ENCODE assay signal across 8 cellular contexts in the genomic region with DNA sequence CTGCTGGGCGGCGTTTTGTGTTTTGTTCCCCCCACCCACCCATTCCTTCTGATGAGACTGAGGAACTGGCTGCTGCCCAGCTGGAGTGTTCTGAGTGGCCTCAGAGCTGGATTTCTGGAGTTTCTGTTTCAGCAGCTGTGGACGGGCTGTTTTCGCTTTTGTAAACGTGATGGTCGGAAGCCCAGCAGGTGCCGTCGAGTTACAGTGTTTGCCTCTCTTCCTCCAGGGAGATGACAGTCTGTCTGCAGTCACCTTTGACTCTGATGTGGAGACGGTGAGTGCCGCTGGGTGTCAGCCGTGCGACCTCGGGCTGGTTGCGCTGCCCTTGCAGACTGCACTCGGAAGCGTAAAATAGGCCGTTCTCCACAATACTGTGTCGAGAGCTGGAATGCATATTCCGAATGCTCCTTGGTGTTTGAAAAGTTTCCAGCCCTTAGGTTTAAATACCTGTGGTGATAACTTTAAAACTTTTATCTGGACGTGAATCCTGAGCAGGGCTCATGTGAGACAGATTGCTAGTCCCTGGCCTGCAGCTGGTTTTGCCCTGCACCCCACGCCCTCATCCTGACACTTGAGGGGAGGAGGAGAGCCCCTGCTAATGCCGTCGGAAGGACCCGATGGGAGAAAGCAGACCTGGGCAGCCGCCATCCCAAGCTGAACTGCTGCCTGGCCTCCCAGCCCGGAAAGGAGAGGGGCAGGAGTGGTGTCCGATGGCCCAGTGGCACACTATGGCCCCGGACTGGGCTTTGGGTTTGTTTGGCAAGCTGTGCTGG. TPM values are rescaled to one million over a fixed set of nuclear protein-coding genes. Genes with fewer than 3 reads are reported as not detected.
A peak's percentile ranks its signal among the peaks of the same experiment; 100 is the strongest.
DNase-seq lines count a peak whose midpoint lies in the region; ATAC-seq and FAIRE-seq lines count a peak whose summit lies in the region.

No MANE protein-coding gene starts in this region.

- FAIRE-seq in GM18507 (lab: Jason Lieb, UNC): peak; percentile 77

- peaks cover 4 to 12% (median 4%) of the 10 kb centered on the region in 3 donors for H3K4me1 Mint-ChIP-seq in naive B cell
- H3K4me1 Mint-ChIP-seq in stimulated activated naive CD8-positive, alpha-beta T cell treated with anti-CD3 and anti-CD28 coated beads, Interleukin-15, amount 100 ng/mL, for 72 hours: peaks cover 17% of the 10 kb centered on the region

- no peaks in the 10 kb centered on the region for H3K27me3 Mint-ChIP-seq in naive B cell
- H3K27me3 Mint-ChIP-seq in stimulated activated naive CD8-positive, alpha-beta T cell treated with anti-CD3 and anti-CD28 coated beads, Interleukin-15, amount 100 ng/mL, for 72 hours: no peaks in the 10 kb centered on the region

- ATAC-seq in HG02571 (IDR thresholded peaks at IDR 0.05; ENCODE audit: unreplicated experiment) (peak; percentile 85), naive B cell (ENCODE audit: low read depth in 2 of 2) (peak; percentile 32 to 55), HG03159 (IDR thresholded peaks at IDR 0.05; ENCODE audit: unreplicated experiment) (no peak)
- ATAC-seq in stimulated activated naive CD8-positive, alpha-beta T cell treated with anti-CD3 and anti-CD28 coated beads, Interleukin-15, amount 100 ng/mL, for 72 hours: no peak

- no peaks in the 10 kb centered on the region for H3K36me3 Mint-ChIP-seq in naive B cell

- H3K9me3 Mint-ChIP-seq in naive B cell: no peaks in the 10 kb centered on the region
- H3K9me3 Mint-ChIP-seq in stimulated activated naive CD8-positive, alpha-beta T cell treated with anti-CD3 and anti-CD28 coated beads, Interleukin-15, amount 100 ng/mL, for 72 hours: no peaks in the 10 kb centered on the region

- DNase-seq in GM18507 (ENCODE audit: extremely low spot score, insufficient read length, low read depth) (no peak), naive B cell (no peak), DMS 273 (lab: John Stamatoyannopoulos, UW; ENCODE audit: unreplicated experiment) (no peak), dermis blood vessel endothelial cell (no peak)
- peak; percentile 34 to 49 for DNase-seq in activated CD4-positive, alpha-beta T cell treated with anti-CD3 and anti-CD28 coated beads, Interleukin-2, amount 50 U/mL, for 48 hours
- DNase-seq in stimulated activated naive CD8-positive, alpha-beta T cell treated with anti-CD3 and anti-CD28 coated beads, Interleukin-15, amount 100 ng/mL, for 72 hours: no peak

- H3K27ac Mint-ChIP-seq in naive B cell: no peak overlapping the region
- H3K27ac Mint-ChIP-seq in stimulated activated naive CD8-positive, alpha-beta T cell treated with anti-CD3 and anti-CD28 coated beads, Interleukin-15, amount 100 ng/mL, for 72 hours: no peak overlapping the region

- peak overlapping the region in 4 of 8 donors; percentile 42 to 50 (median 46) for H3K4me3 Mint-ChIP-seq in naive B cell
- no peak overlapping the region for H3K4me3 Mint-ChIP-seq in stimulated activated naive CD8-positive, alpha-beta T cell treated with anti-CD3 and anti-CD28 coated beads, Interleukin-15, amount 100 ng/mL, for 72 hours

RNA-seq across cellular contexts. Expression of a gene that starts 8.3 kb away (rescaled TPM):
- 1 to 10 TPM in 4 of 6 donors, under 1 TPM in 1, not detected in 1; 0.36 to 1.7 (median 1.3) TPM for polyA plus RNA-seq in naive B cell (ENCODE audit: low read depth in 6 of 6)
- 6.0 and 10.4 TPM in 2 replicates for total RNA-seq in dermis blood vessel endothelial cell

RNA-seq across cellular contexts. Expression of a gene that starts 11.8 kb away (rescaled TPM):
- polyA plus RNA-seq in naive B cell (ENCODE audit: low read depth in 6 of 6): 10 to 100 TPM; 17.7 to 29.3 (median 20.6) TPM
- 31.7 and 38.0 TPM in 2 replicates for total RNA-seq in dermis blood vessel endothelial cell

RNA-seq across cellular contexts. Expression of a gene that starts 47.5 kb away (rescaled TPM):
- 1 to 10 TPM in 5 of 6 donors, under 1 TPM in 1; 0.59 to 4.0 (median 2.2) TPM for polyA plus RNA-seq in naive B cell (ENCODE audit: low read depth in 6 of 6)
- 26.4 and 36.4 TPM in 2 replicates for total RNA-seq in dermis blood vessel endothelial cell

Comparison
In these comparisons a context has a peak if more than half of its experiments do, and no peak if none do; other contexts are left out.
1. DNase-seq: peak in activated CD4-positive, alpha-beta T cell treated with anti-CD3 and anti-CD28 coated beads, Interleukin-2, amount 50 U/mL, for 48 hours (2 of 2); none in GM18507 (single experiment), naive B cell (single experiment), DMS 273 (single experiment), dermis blood vessel endothelial cell (single experiment) and stimulated activated naive CD8-positive, alpha-beta T cell treated with anti-CD3 and anti-CD28 coated beads, Interleukin-15, amount 100 ng/mL, for 72 hours (0 of 2).
2. ATAC-seq: peak in HG02571 (single experiment) and naive B cell (2 of 2); none in HG03159 (single experiment) and stimulated activated naive CD8-positive, alpha-beta T cell treated with anti-CD3 and anti-CD28 coated beads, Interleukin-15, amount 100 ng/mL, for 72 hours (single experiment).